ENCODE assay signal across 14 cellular contexts in genomic region chr4:59855630-59856352, GRCh38.
"Had no signal": no experiment of that assay in that cellular context is flagged by ENCODE, and none has a peak within 500 bp of the region (broad histone marks: within the 10 kb centered on the region; RNA-seq: fewer than 3 reads in every experiment).

No MANE protein-coding gene starts in this region.

- H3K4me1 Mint-ChIP-seq: activated CD8-positive, alpha-beta memory T cell treated with anti-CD3 and anti-CD28 coated beads, Interleukin-2, amount 10 ng/mL, durations not matched to agents 7 days and 5 days; activated naive CD8-positive, alpha-beta T cell treated with anti-CD3 and anti-CD28 coated beads for 36 hours; neural crest cell had no signal

- DNase-seq: activated CD4-positive, alpha-beta T cell treated with anti-CD3 and anti-CD28 coated beads, Interleukin-2, amount 50 U/mL, for 4 hours; activated CD8-positive, alpha-beta memory T cell treated with anti-CD3 and anti-CD28 coated beads, Interleukin-2, amount 10 ng/mL, durations not matched to agents 7 days and 5 days; activated effector memory CD4-positive, alpha-beta T cell treated with Interleukin-2 at 50 U/mL for 16 hours; activated naive CD8-positive, alpha-beta T cell treated with anti-CD3 and anti-CD28 coated beads for 36 hours; activated T-cell treated with anti-CD3 and anti-CD28 coated beads, Interleukin-2, amount 50 U/mL, for 24 hours; foreskin melanocyte; heart left ventricle; T-helper 2 cell; transverse colon had no signal

- H3K36me3 ChIP-seq: heart left ventricle, left lung, transverse colon had no signal

- H3K4me1 ChIP-seq: heart left ventricle, left lung, parathyroid adenoma, transverse colon had no signal

- H3K27ac Mint-ChIP-seq: activated CD8-positive, alpha-beta memory T cell treated with anti-CD3 and anti-CD28 coated beads, Interleukin-2, amount 10 ng/mL, durations not matched to agents 7 days and 5 days; activated naive CD8-positive, alpha-beta T cell treated with anti-CD3 and anti-CD28 coated beads for 36 hours; activated T-cell treated with anti-CD3 and anti-CD28 coated beads, Interleukin-2, amount 50 U/mL, for 24 hours had no signal

- H2AFZ ChIP-seq: parathyroid adenoma had no signal

- H3K36me3 Mint-ChIP-seq: activated CD8-positive, alpha-beta memory T cell treated with anti-CD3 and anti-CD28 coated beads, Interleukin-2, amount 10 ng/mL, durations not matched to agents 7 days and 5 days; activated naive CD8-positive, alpha-beta T cell treated with anti-CD3 and anti-CD28 coated beads for 36 hours had no signal

- H3K27me3 Mint-ChIP-seq: activated CD8-positive, alpha-beta memory T cell treated with anti-CD3 and anti-CD28 coated beads, Interleukin-2, amount 10 ng/mL, durations not matched to agents 7 days and 5 days; activated naive CD8-positive, alpha-beta T cell treated with anti-CD3 and anti-CD28 coated beads for 36 hours; activated T-cell treated with anti-CD3 and anti-CD28 coated beads, Interleukin-2, amount 50 U/mL, for 24 hours had no signal

- H3K9ac ChIP-seq: parathyroid adenoma had no signal

- H3K4me3 Mint-ChIP-seq: activated CD8-positive, alpha-beta memory T cell treated with anti-CD3 and anti-CD28 coated beads, Interleukin-2, amount 10 ng/mL, durations not matched to agents 7 days and 5 days; activated naive CD8-positive, alpha-beta T cell treated with anti-CD3 and anti-CD28 coated beads for 36 hours; activated T-cell treated with anti-CD3 and anti-CD28 coated beads, Interleukin-2, amount 50 U/mL, for 24 hours; neural crest cell had no signal

- ATAC-seq: activated CD4-positive, CD25-positive, alpha-beta regulatory T cell treated with anti-CD3 and anti-CD28 coated beads, Interleukin-2, amount 50 U/mL, for 24 hours; activated CD8-positive, alpha-beta memory T cell treated with anti-CD3 and anti-CD28 coated beads, Interleukin-2, amount 10 ng/mL, durations not matched to agents 7 days and 5 days; heart left ventricle; left lung had no signal

- H3K9me3 ChIP-seq: left lung, transverse colon had no signal

- H3K4me3 ChIP-seq: heart left ventricle, left lung, skin epidermis, transverse colon had no signal

- H3K27me3 ChIP-seq: heart left ventricle, left lung, transverse colon had no signal

- H3K27ac ChIP-seq: heart left ventricle, left lung, parathyroid adenoma, skin epidermis, transverse colon had no signal
